ENCODE assay signal across 8 cellular contexts in genomic region chr12:98955284-98955683, GRCh38.
DNase-seq lines count a peak whose midpoint lies in the region; ATAC-seq and TF ChIP-seq lines count a peak whose summit lies in the region.

No MANE protein-coding gene starts in this region.

- no peaks in the 10 kb centered on the region for H3F3A ChIP-seq in OCI-LY1 (ENCODE audit: insufficient read depth, low read length)

- H3K79me1 ChIP-seq in neuronal stem cell (ENCODE audit: low read depth, low read length), result no peaks in the 10 kb centered on the region

- H3K9me2 ChIP-seq in OCI-LY1 (ENCODE audit: low read depth, low read length), result no peaks in the 10 kb centered on the region

- H2BK12ac ChIP-seq in neuronal stem cell (ENCODE audit: low read length), result no peak overlapping the region

- intact Hi-C loops in upper lobe of right lung (cut with DNase I), result no loop called here

- WGBS in neuronal stem cell (ENCODE audit: extremely low coverage in 2 of 2, insufficient read length in 2 of 2, insufficient replicate concordance in 1 of 2), 2 donors, result no CpG with 5 or more reads among the region's 4 CpGs

- H4K20me1 ChIP-seq in OCI-LY1 (ENCODE audit: insufficient read depth, low read length), result no peaks in the 10 kb centered on the region

- H3K4ac ChIP-seq in neuronal stem cell (ENCODE audit: low read length), result no peak overlapping the region

- no peaks in the 10 kb centered on the region for H3K27me3 ChIP-seq in OCI-LY1 (ENCODE audit: insufficient read depth, low read length)
- no peaks in the 10 kb centered on the region for H3K27me3 ChIP-seq in neuronal stem cell (ENCODE audit: control insufficient read depth in 3 of 3, insufficient read depth in 3 of 3, low read depth in 1 of 3, low read length in 3 of 3)
- H3K27me3 ChIP-seq in upper lobe of right lung, result no peaks in the 10 kb centered on the region

- H3K27ac ChIP-seq in OCI-LY1 (ENCODE audit: low read depth, low read length, poor library complexity, severe bottlenecking) (no peak overlapping the region), neuronal stem cell (replicated peaks; ENCODE audit: low read length) (no peak overlapping the region), upper lobe of right lung (no peak overlapping the region)

- no peak overlapping the region for H2BK15ac ChIP-seq in neuronal stem cell (ENCODE audit: low read length)

- H3K4me2 ChIP-seq in OCI-LY1 (ENCODE audit: low read length), result no peak overlapping the region
- H3K4me2 ChIP-seq in neuronal stem cell (ENCODE audit: insufficient read depth, low read length, poor library complexity, severe bottlenecking), result no peak overlapping the region

- no peak overlapping the region for H3K14ac ChIP-seq in neuronal stem cell (ENCODE audit: low read length)

- TF ChIP-seq CTCF in OCI-LY1 (IDR thresholded peaks at IDR 0.05; ENCODE audit: low read length) (peak; percentile 51), upper lobe of right lung (IDR thresholded peaks at IDR 0.05) (no peak)

- H3K9ac ChIP-seq in OCI-LY1 (ENCODE audit: low read length) (no peak overlapping the region), neuronal stem cell (ENCODE audit: low read depth, low read length, poor library complexity) (no peak overlapping the region)

- no peak overlapping the region for H3K27ac Mint-ChIP-seq in activated naive CD8-positive, alpha-beta T cell treated with anti-CD3 and anti-CD28 coated beads, Interleukin-2, amount 50 U/mL, for 24 hours
- H3K27ac Mint-ChIP-seq in activated naive CD8-positive, alpha-beta T cell treated with anti-CD3 and anti-CD28 coated beads for 36 hours, result no peak overlapping the region

- H2AK5ac ChIP-seq in neuronal stem cell (ENCODE audit: low read depth, low read length), result no peak overlapping the region

- H4K91ac ChIP-seq in neuronal stem cell (ENCODE audit: low read depth, low read length, poor library complexity), result no peak overlapping the region

- no peak overlapping the region for H2BK120ac ChIP-seq in neuronal stem cell (ENCODE audit: low read depth, low read length)

- H3K4me1 ChIP-seq in OCI-LY1 (ENCODE audit: insufficient read depth, low read length, severe bottlenecking) (no peaks in the 10 kb centered on the region), neuronal stem cell (ENCODE audit: control insufficient read depth in 2 of 2, insufficient read depth in 1 of 2, low read depth in 1 of 2, low read length in 2 of 2) (peaks cover 0 to 3% of the 10 kb centered on the region in 2 donors), upper lobe of right lung (no peaks in the 10 kb centered on the region)

- no peaks in the 10 kb centered on the region for H3K79me2 ChIP-seq in OCI-LY1 (ENCODE audit: insufficient read depth, low read length)

- no peaks in the 10 kb centered on the region for H3K36me3 Mint-ChIP-seq in activated naive CD8-positive, alpha-beta T cell treated with anti-CD3 and anti-CD28 coated beads, Interleukin-2, amount 50 U/mL, for 24 hours (ENCODE audit: low read depth)
- H3K36me3 Mint-ChIP-seq in activated naive CD8-positive, alpha-beta T cell treated with anti-CD3 and anti-CD28 coated beads for 36 hours, result no peaks in the 10 kb centered on the region

- no peak overlapping the region for H4K8ac ChIP-seq in neuronal stem cell (ENCODE audit: low read depth, low read length)

- H2AFZ ChIP-seq in OCI-LY1 (ENCODE audit: low read length) (no peak overlapping the region), neuronal stem cell (ENCODE audit: low read length) (no peak overlapping the region)

- no peak for ATAC-seq in activated naive CD8-positive, alpha-beta T cell treated with anti-CD3 and anti-CD28 coated beads, Interleukin-2, amount 50 U/mL, for 24 hours
- ATAC-seq in HG02840 (IDR thresholded peaks at IDR 0.05; ENCODE audit: low FRiP score, unreplicated experiment) (peak; percentile 65), upper lobe of right lung (no peak)

- H3K9me3 ChIP-seq in OCI-LY1 (ENCODE audit: low read length) (no peaks in the 10 kb centered on the region), neuronal stem cell (replicated peaks in 1 of 2; ENCODE audit: control insufficient read depth in 2 of 2, insufficient read depth in 1 of 2, low read depth in 1 of 2, low read length in 2 of 2) (no peaks in the 10 kb centered on the region), upper lobe of right lung (no peaks in the 10 kb centered on the region)

- H3K9me3 Mint-ChIP-seq in activated naive CD8-positive, alpha-beta T cell treated with anti-CD3 and anti-CD28 coated beads, Interleukin-2, amount 50 U/mL, for 24 hours, result peaks cover 4% of the 10 kb centered on the region
- H3K9me3 Mint-ChIP-seq in activated naive CD8-positive, alpha-beta T cell treated with anti-CD3 and anti-CD28 coated beads for 36 hours, result no peaks in the 10 kb centered on the region

- no peak overlapping the region for H3K23ac ChIP-seq in neuronal stem cell (ENCODE audit: low read depth, low read length, poor library complexity)

- no peaks in the 10 kb centered on the region for H3K36me3 ChIP-seq in OCI-LY1 (ENCODE audit: insufficient read depth, low read length)
- no peaks in the 10 kb centered on the region for H3K36me3 ChIP-seq in neuronal stem cell (replicated peaks in 1 of 2; ENCODE audit: control insufficient read depth in 2 of 2, insufficient read depth in 2 of 2, low read length in 2 of 2)
- H3K36me3 ChIP-seq in upper lobe of right lung, result no peaks in the 10 kb centered on the region

- no peak overlapping the region for H2BK5ac ChIP-seq in neuronal stem cell (ENCODE audit: low read length)

- no peak overlapping the region for H3K18ac ChIP-seq in neuronal stem cell (ENCODE audit: low read length)

- no peaks in the 10 kb centered on the region for H3K4me1 Mint-ChIP-seq in activated naive CD8-positive, alpha-beta T cell treated with anti-CD3 and anti-CD28 coated beads, Interleukin-2, amount 50 U/mL, for 24 hours
- no peaks in the 10 kb centered on the region for H3K4me1 Mint-ChIP-seq in activated naive CD8-positive, alpha-beta T cell treated with anti-CD3 and anti-CD28 coated beads for 36 hours

- H3K4me3 ChIP-seq in OCI-LY1 (ENCODE audit: low read depth, low read length, poor library complexity, severe bottlenecking) (no peak overlapping the region), neuronal stem cell (ENCODE audit: low read length in 2 of 2) (no peak overlapping the region), upper lobe of right lung (no peak overlapping the region)

- no peak overlapping the region for H3K4me3 Mint-ChIP-seq in activated naive CD8-positive, alpha-beta T cell treated with anti-CD3 and anti-CD28 coated beads, Interleukin-2, amount 50 U/mL, for 24 hours
- no peak overlapping the region for H3K4me3 Mint-ChIP-seq in activated naive CD8-positive, alpha-beta T cell treated with anti-CD3 and anti-CD28 coated beads for 36 hours

- peak; percentile 1 for DNase-seq in activated naive CD8-positive, alpha-beta T cell treated with anti-CD3 and anti-CD28 coated beads, Interleukin-2, amount 50 U/mL, for 24 hours
- no peak for DNase-seq in activated naive CD8-positive, alpha-beta T cell treated with anti-CD3 and anti-CD28 coated beads for 36 hours
- DNase-seq in iPS-NIHi11 (ENCODE audit: low spot score), result peak; percentile 62
- DNase-seq in neuronal stem cell (ENCODE audit: low spot score), result no peak
- no peak for DNase-seq in stimulated activated CD4-positive, alpha-beta T cell treated with anti-CD3 and anti-CD28 coated beads, Interleukin-1b, Interleukin-23, amount 100 ng/mL, for 48 hours
- DNase-seq in upper lobe of right lung, result no peak

- H3K27me3 Mint-ChIP-seq in activated naive CD8-positive, alpha-beta T cell treated with anti-CD3 and anti-CD28 coated beads, Interleukin-2, amount 50 U/mL, for 24 hours, result peaks cover 6% of the 10 kb centered on the region
- no peaks in the 10 kb centered on the region for H3K27me3 Mint-ChIP-seq in activated naive CD8-positive, alpha-beta T cell treated with anti-CD3 and anti-CD28 coated beads for 36 hours

Comparison
In these comparisons a context has a peak if more than half of its experiments do, and no peak if none do; other contexts are left out.
1. DNase-seq: peak in activated naive CD8-positive, alpha-beta T cell treated with anti-CD3 and anti-CD28 coated beads, Interleukin-2, amount 50 U/mL, for 24 hours (single experiment) and iPS-NIHi11 (single experiment); none in activated naive CD8-positive, alpha-beta T cell treated with anti-CD3 and anti-CD28 coated beads for 36 hours (single experiment), neuronal stem cell (single experiment), stimulated activated CD4-positive, alpha-beta T cell treated with anti-CD3 and anti-CD28 coated beads, Interleukin-1b, Interleukin-23, amount 100 ng/mL, for 48 hours (single experiment) and upper lobe of right lung (single experiment).